Comparison of ENCODE assay signal across 17 cellular contexts in the genomic region with DNA sequence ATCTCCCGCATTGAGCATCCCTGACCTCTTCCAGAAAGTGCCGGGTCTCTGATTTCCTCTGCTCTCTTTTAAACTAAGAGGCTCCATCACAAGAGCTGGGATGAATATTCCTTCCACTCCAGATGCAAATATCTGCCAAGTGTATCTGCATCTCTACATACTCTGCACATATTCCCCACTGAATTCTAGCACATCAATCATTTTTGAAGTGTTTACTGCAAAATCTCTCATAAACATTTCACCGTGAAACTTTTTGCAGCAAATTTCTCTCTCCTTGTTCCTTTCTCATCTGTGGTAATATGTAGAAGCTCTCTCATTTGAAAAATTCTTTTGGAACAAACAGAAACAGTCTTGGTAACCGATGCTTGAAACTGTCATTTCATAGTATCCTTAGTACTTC.
"Had no signal": no experiment of that assay in that cellular context is flagged by ENCODE, and none has a peak within 500 bp of the region (broad histone marks: within the 10 kb centered on the region; RNA-seq: fewer than 3 reads in every experiment).

No MANE protein-coding gene starts in this region.

- H3K4me3 ChIP-seq: SJSA1, SK-N-MC had no signal

- H3K27ac ChIP-seq: SJSA1, SK-N-MC had no signal

- H3K27me3 ChIP-seq: SJSA1 had no signal

- H3K36me3 ChIP-seq: SJSA1 had no signal

- H3K4me1 ChIP-seq: SJSA1 had no signal

- H3K9me3 ChIP-seq: SJSA1 had no signal

- DNase-seq: KBM-7, MV-4-11, NCI-H1048, NCI-H1105, NCI-H1436, NCI-H1930, NCI-H2081, NCI-H2227 treated with DMSO at 0.1 percent for 48 hours, NCI-H510A, NCI-H524 treated with DMSO at 0.1 percent for 48 hours, NCI-H69, NCI-H774, Right ventricle myocardium superior, RPMI8226, SIG-M5 had no signal
